Comparison of ENCODE assay signal across 27 cellular contexts in genomic region chr2:54651291-54651690, GRCh38.
"Had no signal": no experiment of that assay in that cellular context is flagged by ENCODE, and none has a peak within 500 bp of the region (broad histone marks: within the 10 kb centered on the region; RNA-seq: fewer than 3 reads in every experiment).

No MANE protein-coding gene starts in this region.

- H3K27ac ChIP-seq: neutrophil, pancreas, prostate gland, right atrium auricular region, skin epidermis, stomach, thoracic aorta, thyroid gland, tibial nerve, vagina had no signal

- H3K4me3 ChIP-seq: pancreas, prostate gland, right atrium auricular region, skin epidermis, stomach, thoracic aorta, thyroid gland, tibial nerve, upper lobe of left lung, vagina had no signal

- H3K27me3 ChIP-seq: neutrophil, pancreas, right atrium auricular region, stomach, thyroid gland, tibial nerve, upper lobe of left lung, vagina had no signal

- H3K4me1 Mint-ChIP-seq: natural killer cell; nephron; stimulated activated naive B cell treated with anti-CD40 and anti-IgM and Interleukin-4, amounts not matched to agents 10 μg/mL and 1 μg/mL and 100 μg/mL, for 72 hours had no signal

- H3K9me3 ChIP-seq: neutrophil, pancreas, prostate gland, right atrium auricular region, stomach, thoracic aorta, thyroid gland, tibial nerve, upper lobe of left lung, vagina had no signal

- H3K27me3 Mint-ChIP-seq: naive thymus-derived CD4-positive, alpha-beta T cell; stimulated activated naive B cell treated with anti-CD40 and anti-IgM and Interleukin-4, amounts not matched to agents 10 μg/mL and 1 μg/mL and 100 μg/mL, for 72 hours; stimulated activated naive CD8-positive, alpha-beta T cell treated with anti-CD3 and anti-CD28 coated beads, Interleukin-15, Interleukin-2, amounts not matched to agents 100 ng/mL and 50 ng/mL, for 24 hours had no signal

- H3K9me3 Mint-ChIP-seq: naive thymus-derived CD4-positive, alpha-beta T cell; natural killer cell; nephron; stimulated activated effector memory CD8-positive, alpha-beta T cell treated with anti-CD3 and anti-CD28 coated beads, Interleukin-12 subunit alpha, Interleukin-12 subunit beta, amount 100 ng/mL, for 72 hours; stimulated activated naive B cell treated with anti-CD40 and anti-IgM and Interleukin-4, amounts not matched to agents 10 μg/mL and 1 μg/mL and 100 μg/mL, for 72 hours; stimulated activated naive CD8-positive, alpha-beta T cell treated with anti-CD3 and anti-CD28 coated beads, Interleukin-15, Interleukin-2, amounts not matched to agents 100 ng/mL and 50 ng/mL, for 24 hours had no signal

- DNase-seq: naive thymus-derived CD4-positive, alpha-beta T cell; natural killer cell; nucleus accumbens; pancreas; retina; stimulated activated CD4-positive, alpha-beta T cell treated with anti-CD3 and anti-CD28 coated beads, Interleukin-15, amount 100 ng/mL, for 24 hours; stimulated activated CD4-positive, alpha-beta T cell treated with anti-CD3 and anti-CD28 coated beads, Interleukin-2, amount 100 ng/mL, for 24 hours; stimulated activated CD4-positive, alpha-beta T cell treated with anti-CD3 and anti-CD28 coated beads, Interleukin-2, amount 100 ng/mL, for 48 hours; stimulated activated CD4-positive, alpha-beta T cell treated with anti-CD3 and anti-CD28 coated beads, Interleukin-4, amount 100 ng/mL, for 24 hours; stimulated activated naive B cell treated with anti-CD40 and anti-IgM and Interleukin-4, amounts not matched to agents 10 μg/mL and 1 μg/mL and 100 μg/mL, for 72 hours; stimulated activated naive CD4-positive, alpha-beta T cell treated with Interleukin-2 at 50 U/mL for 16 hours; stomach; thyroid gland; trophoblast cell; upper lobe of left lung had no signal

- ATAC-seq: naive thymus-derived CD4-positive, alpha-beta T cell; natural killer cell; pancreas; sciatic nerve; stimulated activated effector memory CD8-positive, alpha-beta T cell treated with anti-CD3 and anti-CD28 coated beads, Interleukin-12 subunit alpha, Interleukin-12 subunit beta, amount 100 ng/mL, for 72 hours; stimulated activated naive B cell treated with anti-CD40 and anti-IgM and Interleukin-4, amounts not matched to agents 10 μg/mL and 1 μg/mL and 100 μg/mL, for 72 hours had no signal

- H3K4me3 Mint-ChIP-seq: naive thymus-derived CD4-positive, alpha-beta T cell; natural killer cell; nephron; stimulated activated effector memory CD8-positive, alpha-beta T cell treated with anti-CD3 and anti-CD28 coated beads, Interleukin-12 subunit alpha, Interleukin-12 subunit beta, amount 100 ng/mL, for 72 hours; stimulated activated naive B cell treated with anti-CD40 and anti-IgM and Interleukin-4, amounts not matched to agents 10 μg/mL and 1 μg/mL and 100 μg/mL, for 72 hours; stimulated activated naive CD8-positive, alpha-beta T cell treated with anti-CD3 and anti-CD28 coated beads, Interleukin-15, Interleukin-2, amounts not matched to agents 100 ng/mL and 50 ng/mL, for 24 hours had no signal

- H3K27ac Mint-ChIP-seq: natural killer cell; stimulated activated effector memory CD8-positive, alpha-beta T cell treated with anti-CD3 and anti-CD28 coated beads, Interleukin-12 subunit alpha, Interleukin-12 subunit beta, amount 100 ng/mL, for 72 hours; stimulated activated naive B cell treated with anti-CD40 and anti-IgM and Interleukin-4, amounts not matched to agents 10 μg/mL and 1 μg/mL and 100 μg/mL, for 72 hours; stimulated activated naive CD8-positive, alpha-beta T cell treated with anti-CD3 and anti-CD28 coated beads, Interleukin-15, Interleukin-2, amounts not matched to agents 100 ng/mL and 50 ng/mL, for 24 hours had no signal

- FAIRE-seq: pancreas, urothelium cell line had no signal

- H3K4me1 ChIP-seq: pancreas, prostate gland, right atrium auricular region, thyroid gland, upper lobe of left lung, vagina had no signal
